Comparison of ENCODE assay signal across 15 cellular contexts in the genomic region with DNA sequence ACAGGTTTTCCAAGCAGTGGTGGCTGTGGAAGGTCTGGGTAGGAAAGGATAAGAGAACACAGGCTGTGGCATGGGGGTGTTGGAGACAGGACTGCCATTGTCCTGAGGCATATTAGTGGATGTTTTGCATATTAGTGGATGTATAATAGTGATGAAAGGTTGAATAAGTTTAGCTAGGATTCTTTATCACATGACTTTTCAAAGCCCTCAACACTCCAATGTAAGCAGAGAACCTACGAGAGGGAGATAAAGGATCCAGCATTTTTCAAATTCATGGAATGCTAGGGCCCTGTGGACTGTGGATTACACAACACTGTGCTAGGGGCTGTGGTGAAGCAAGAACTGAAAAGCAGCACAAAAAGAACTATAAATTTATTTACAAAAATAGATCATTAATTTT.
A peak's percentile ranks its signal among the peaks of the same experiment; 100 is the strongest.
DNase-seq lines count a peak whose midpoint lies in the region; ATAC-seq, FAIRE-seq and TF ChIP-seq lines count a peak whose summit lies in the region.
"Had no signal": no experiment of that assay in that cellular context is flagged by ENCODE, and none has a peak within 500 bp of the region (broad histone marks: within the 10 kb centered on the region; RNA-seq: fewer than 3 reads in every experiment).

No MANE protein-coding gene starts in this region.

- H3K9me3 ChIP-seq in H1 (ENCODE audit: insufficient read depth in 2 of 2, low read depth in 1 of 2, low read length in 1 of 2) (no peaks in the 10 kb centered on the region), tibial nerve (no peaks in the 10 kb centered on the region), mucosa of descending colon (no peaks in the 10 kb centered on the region)
- H3K9me3 ChIP-seq: MG63 had no signal

- no peak for TF ChIP-seq RAD21 in H1 (IDR thresholded peaks at IDR 0.05 in 1 of 2, conservative IDR thresholded peaks at IDR 0.05 in 1 of 2; ENCODE audit: low read depth in 2 of 2, low read length in 2 of 2)

- H2BK5ac ChIP-seq in H1 (ENCODE audit: low read depth, low read length): no peak overlapping the region

- H3K18ac ChIP-seq in H1 (ENCODE audit: extremely low read depth, low read length): no peak overlapping the region

- no peak overlapping the region for H3K4me2 ChIP-seq in H1 (ENCODE audit: insufficient read depth in 1 of 2, low read depth in 2 of 2, low read length in 2 of 2)

- no peak overlapping the region for H4K5ac ChIP-seq in H1 (ENCODE audit: insufficient read length, low read depth, low read length)

- POLR2A ChIA-PET in H1 (lab: Charles Lee; ENCODE audit: partially characterized antibody): no interaction called here

- H2BK12ac ChIP-seq in H1 (ENCODE audit: low read depth, low read length): no peak overlapping the region

- 81% methylated on average over 1 of the region's 1 CpG; no CpG with 5 or more reads in 1 of the 2 experiments for WGBS in H1 (ENCODE audit: extremely low coverage in 1 of 2, insufficient coverage in 1 of 2, insufficient read length in 1 of 2, insufficient replicate concordance in 2 of 2, low coverage in 1 of 2, low lambda C conversion rate in 2 of 2, missing lambda C conversion rate in 1 of 2), 2 experiments
- 28 to 62% methylated on average over 1 of the region's 1 CpG for WGBS in tibial nerve, 2 donors

- H4K91ac ChIP-seq in H1 (replicated peaks; ENCODE audit: insufficient read length, low read length): no peak overlapping the region

- H3K36me3 ChIP-seq in H1 (ENCODE audit: control insufficient read depth in 2 of 4, insufficient read depth in 4 of 4, low read length in 3 of 4): no peaks in the 10 kb centered on the region
- no peaks in the 10 kb centered on the region for H3K36me3 ChIP-seq in tibial nerve
- H3K36me3 ChIP-seq in mucosa of descending colon (ENCODE audit: low read depth): no peaks in the 10 kb centered on the region
- H3K36me3 ChIP-seq: MG63 had no signal

- H3K4me3 Mint-ChIP-seq in HFFc6 (peak overlapping the region; percentile 44), mesothelial cell of epicardium (no peak overlapping the region)
- H3K4me3 Mint-ChIP-seq: CD4-positive, CD25-positive, alpha-beta regulatory T cell had no signal

- H2BK20ac ChIP-seq in H1 (ENCODE audit: low read length): no peak overlapping the region

- H3K27ac Mint-ChIP-seq in HFFc6 (peak overlapping the region; percentile 67), mesothelial cell of epicardium (peak overlapping the region; percentile 58)
- H3K27ac Mint-ChIP-seq: CD4-positive, CD25-positive, alpha-beta regulatory T cell had no signal

- H3K79me1 ChIP-seq in H1 (ENCODE audit: low read depth, low read length): no peaks in the 10 kb centered on the region

- H3K9me3 Mint-ChIP-seq in HFFc6 (no peaks in the 10 kb centered on the region), mesothelial cell of epicardium (peaks cover 6% of the 10 kb centered on the region)

- no peak overlapping the region for H3K9ac ChIP-seq in H1 (replicated peaks in 1 of 4; ENCODE audit: extremely low read depth in 1 of 4, low read depth in 3 of 4, low read length in 3 of 4)

- intact Hi-C loops in mucosa of descending colon (cut with DNase I, micrococcal nuclease): no loop called here

- no peak overlapping the region for H3K23ac ChIP-seq in H1 (ENCODE audit: insufficient read length)

- H3K4me3 ChIP-seq in H1 (ENCODE audit: extremely low read depth in 1 of 4, insufficient read depth in 2 of 4, low read depth in 3 of 4, low read length in 4 of 4) (no peak overlapping the region), tibial nerve (no peak overlapping the region), mucosa of descending colon (no peak overlapping the region)
- H3K4me3 ChIP-seq: MG63 had no signal

- no peak for FAIRE-seq in H1 (lab: Jason Lieb, UNC)

- no peaks in the 10 kb centered on the region for H3K79me2 ChIP-seq in H1 (ENCODE audit: control insufficient read depth in 1 of 2, insufficient read depth in 2 of 2, low read length in 2 of 2)

- H3K23me2 ChIP-seq in H1 (ENCODE audit: low read depth, low read length): no peaks in the 10 kb centered on the region

- TF ChIP-seq CTCF in AG09319 (IDR thresholded peaks at IDR 0.05; ENCODE audit: low read depth, low read length) (no peak), HFFc6 (IDR thresholded peaks at IDR 0.05) (no peak), H1 (IDR thresholded peaks at IDR 0.05; ENCODE audit: control extremely low read depth in 1 of 3, insufficient read depth in 1 of 3, low read depth in 1 of 3, low read length in 3 of 3) (no peak), mesothelial cell of epicardium (IDR thresholded peaks at IDR 0.05; ENCODE audit: unreplicated experiment) (no peak), tibial nerve (IDR thresholded peaks at IDR 0.05) (no peak), mucosa of descending colon (IDR thresholded peaks at IDR 0.05) (no peak)

- H3K14ac ChIP-seq in H1 (ENCODE audit: insufficient read length): no peak overlapping the region

- no peaks in the 10 kb centered on the region for H4K20me1 ChIP-seq in H1 (replicated peaks in 1 of 2; ENCODE audit: control insufficient read depth in 1 of 2, insufficient read depth in 2 of 2, low read length in 2 of 2)

- no peaks in the 10 kb centered on the region for H3K27me3 ChIP-seq in H1 (replicated peaks in 1 of 4; ENCODE audit: control insufficient read depth in 3 of 4, extremely low read depth in 1 of 4, insufficient read depth in 3 of 4, low read length in 3 of 4)
- no peaks in the 10 kb centered on the region for H3K27me3 ChIP-seq in tibial nerve
- H3K27me3 ChIP-seq: MG63 had no signal

- H3K36me3 Mint-ChIP-seq in HFFc6 (ENCODE audit: low read depth): no peaks in the 10 kb centered on the region; the same call in 1 of the 2 replicates
- no peaks in the 10 kb centered on the region for H3K36me3 Mint-ChIP-seq in mesothelial cell of epicardium
- H3K36me3 Mint-ChIP-seq: CD4-positive, CD25-positive, alpha-beta regulatory T cell had no signal

- DNase-seq in AG09319 (ENCODE audit: extremely low read depth, low read depth) (peak; percentile 12), HFFc6 (peak; percentile 45), H1 (ENCODE audit: low read depth in 1 of 2, low spot score in 2 of 2) (no peak), mesothelial cell of epicardium (ENCODE audit: low spot score in 2 of 2, unreplicated experiment in 2 of 2) (no peak), tibial nerve (ENCODE audit: low spot score in 2 of 2) (no peak), ecto neural progenitor cell (ENCODE audit: low spot score) (no peak), mucosa of descending colon (no peak)
- DNase-seq: activated CD8-positive, alpha-beta memory T cell treated with anti-CD3 and anti-CD28 coated beads for 24 hours; CD4-positive, CD25-positive, alpha-beta regulatory T cell; cerebellar nuclear complex; MG63; stimulated activated CD4-positive, alpha-beta T cell treated with anti-CD3 and anti-CD28 coated beads, Interleukin-4, amount 100 ng/mL, for 1 hour had no signal

- H2AFZ ChIP-seq in H1 (ENCODE audit: low read length): 0 out of 2 replicates have a peak overlapping the region, but pooled peaks have one; percentile 12

- no peaks in the 10 kb centered on the region; a peak in 1 of 7 replicates for H3K4me1 ChIP-seq in H1 (replicated peaks in 1 of 4; ENCODE audit: control insufficient read depth in 3 of 4, insufficient read depth in 4 of 4, low read length in 3 of 4)
- H3K4me1 ChIP-seq in tibial nerve: peaks cover 0 to 6% (median 0%) of the 10 kb centered on the region in 4 donors
- no peaks in the 10 kb centered on the region for H3K4me1 ChIP-seq in mucosa of descending colon (ENCODE audit: low read depth)

- CTCF ChIA-PET in H1 (lab: Charles Lee; ENCODE audit: partially characterized antibody): interaction anchor here (1.0 kb wide), 1 partner anchor 178 kb away, joined by 3 read pairs; the partner anchor contains the start of gene TACR1

- H3K4me1 Mint-ChIP-seq in HFFc6 (ENCODE audit: low read depth) (peaks cover 45% of the 10 kb centered on the region), mesothelial cell of epicardium (peaks cover 15% of the 10 kb centered on the region)
- H3K4me1 Mint-ChIP-seq: CD4-positive, CD25-positive, alpha-beta regulatory T cell had no signal

- no peak overlapping the region for H4K8ac ChIP-seq in H1 (ENCODE audit: extremely low read depth, insufficient read depth, low read length)

- H2AK5ac ChIP-seq in H1 (ENCODE audit: low read depth, low read length): no peak overlapping the region

- ATAC-seq in GM21786 (IDR thresholded peaks at IDR 0.05; ENCODE audit: unreplicated experiment) (no peak), mucosa of descending colon (no peak)
- ATAC-seq: HCT116 had no signal

- no peak overlapping the region for H2BK120ac ChIP-seq in H1 (replicated peaks; ENCODE audit: low read depth, low read length)

- H3K27ac ChIP-seq in H1 (ENCODE audit: low read depth, low read length) (no peak overlapping the region), tibial nerve (no peak overlapping the region)
- H3K27ac ChIP-seq: epithelial cell of prostate had no signal

- TF ChIP-seq EP300 in H1 (IDR thresholded peaks at IDR 0.05; ENCODE audit: borderline replicate concordance in 1 of 2, low read depth in 2 of 2, low read length in 2 of 2) (no peak), tibial nerve (IDR thresholded peaks at IDR 0.05) (no peak)

- H3K4ac ChIP-seq in H1 (replicated peaks; ENCODE audit: insufficient read length, low read depth, low read length): no peak overlapping the region

- no peak overlapping the region for H3K56ac ChIP-seq in H1 (replicated peaks; ENCODE audit: insufficient read length, low read depth, low read length)

- H3K27me3 Mint-ChIP-seq in HFFc6 (ENCODE audit: insufficient read depth) (no peaks in the 10 kb centered on the region; the same call in 1 of the 2 replicates), mesothelial cell of epicardium (ENCODE audit: low read depth) (no peaks in the 10 kb centered on the region)
- H3K27me3 Mint-ChIP-seq: CD4-positive, CD25-positive, alpha-beta regulatory T cell had no signal

- no peak overlapping the region for H2BK15ac ChIP-seq in H1 (ENCODE audit: low read length)

- no peak for TF ChIP-seq POLR2A in H1 (IDR thresholded peaks at IDR 0.05; ENCODE audit: control extremely low read depth in 1 of 2, low read depth in 2 of 2, low read length in 2 of 2)
- TF ChIP-seq POLR2A in tibial nerve (IDR thresholded peaks at IDR 0.05): no peak

TF ChIP-seq in H1, 55 proteins besides CTCF, POLR2A, EP300 and RAD21 (continues in another document):
- TF ChIP-seq JUN (IDR thresholded peaks at IDR 0.05; ENCODE audit: low read depth, low read length): no peak

Comparison
In these comparisons a context has a peak if more than half of its experiments do, and no peak if none do; other contexts are left out.
1. DNase-seq: peak in AG09319 (single experiment) and HFFc6 (single experiment); none in H1 (0 of 2), mesothelial cell of epicardium (0 of 2), tibial nerve (0 of 2), ecto neural progenitor cell (single experiment) and mucosa of descending colon (0 of 3).